Comparison of ENCODE assay signal across 1 cellular context in the genomic region with DNA sequence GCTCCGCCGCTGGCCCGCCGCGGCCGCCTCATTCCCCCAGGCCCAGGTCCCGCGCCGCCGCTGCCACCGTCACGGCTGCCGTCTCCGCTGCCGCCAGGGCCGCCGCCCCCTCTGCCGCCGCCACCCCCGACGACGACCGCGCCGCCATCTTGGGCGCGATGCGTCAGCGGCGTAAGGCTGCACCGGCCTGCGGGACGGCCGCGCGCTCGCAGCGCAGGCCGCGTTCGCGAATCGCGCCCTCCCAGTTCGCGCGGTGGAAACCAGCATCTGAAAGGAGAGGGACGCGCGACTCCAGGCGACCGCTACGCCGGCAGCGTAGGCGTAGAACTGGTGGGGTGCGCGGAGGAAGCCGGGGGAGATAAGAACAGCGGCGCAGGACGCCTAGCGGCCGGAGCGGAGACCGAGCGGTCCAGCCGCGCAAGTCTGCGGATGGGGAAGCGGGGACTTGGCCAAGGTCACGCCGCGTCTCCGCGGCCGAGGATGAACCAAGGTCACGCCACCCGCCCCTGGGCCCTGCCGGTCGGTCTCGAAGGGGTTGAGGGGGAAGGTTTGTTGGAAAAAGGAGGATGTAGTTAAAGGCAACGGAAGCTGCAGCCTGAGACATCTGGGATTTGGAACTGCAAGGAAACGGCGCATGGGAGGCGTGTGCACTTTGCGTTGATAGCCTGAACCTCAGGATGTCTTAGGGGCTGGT.
TF ChIP-seq lines count a peak whose summit lies in the region.

A gene (minus strand): TSS at position 173 of the 694 bp plus-strand sequence. CDS start 307 bp downstream, outside the sequence.

TF ChIP-seq in WTC11, 78 proteins besides CTCF, POLR2A, EP300 and RAD21 (continued from another document):
- TF ChIP-seq, protein P1, sequence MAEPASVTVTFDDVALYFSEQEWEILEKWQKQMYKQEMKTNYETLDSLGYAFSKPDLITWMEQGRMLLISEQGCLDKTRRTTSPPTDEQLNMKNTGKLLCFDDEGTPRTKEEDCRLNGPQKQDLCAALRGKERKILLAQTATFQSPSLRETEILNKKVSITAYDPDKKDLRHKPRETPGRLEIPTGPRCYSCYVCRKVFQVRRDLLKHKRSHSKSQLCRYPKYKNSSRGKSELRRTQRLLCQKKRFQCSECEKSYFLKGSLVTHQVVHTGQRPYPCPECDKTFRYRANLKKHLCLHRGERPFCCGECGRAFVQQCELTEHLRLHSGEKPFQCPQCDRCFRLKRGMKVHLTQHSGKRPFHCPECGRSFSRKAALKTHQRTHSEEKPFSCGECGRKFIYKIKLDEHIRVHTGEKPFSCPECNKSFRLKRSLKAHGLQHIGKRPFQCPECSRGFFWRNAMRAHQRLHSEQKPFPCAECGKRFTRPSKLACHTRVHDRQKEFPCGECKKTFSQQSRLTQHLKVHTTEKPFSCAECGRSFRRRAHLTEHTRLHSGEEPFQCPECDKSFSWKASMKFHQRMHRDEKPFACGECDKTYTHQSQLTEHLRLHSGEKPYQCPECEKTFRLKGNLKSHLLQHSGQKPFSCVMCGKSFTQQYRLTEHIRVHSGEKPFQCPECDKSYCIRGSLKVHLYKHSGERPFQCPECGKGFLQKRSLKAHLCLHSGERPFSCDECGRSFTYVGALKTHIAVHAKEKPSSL (CRISPR knock-in tag; conservative IDR thresholded peaks at IDR 0.05), result no peak
- no peak for TF ChIP-seq ZNF121 (CRISPR knock-in tag; IDR thresholded peaks at IDR 0.05)
- TF ChIP-seq TP53 (CRISPR knock-in tag; IDR thresholded peaks at IDR 0.05), result 0 out of 2 replicates have a peak, but pooled peaks have one; percentile 75
- peak; percentile 49; the same call in 1 of the 2 replicates for TF ChIP-seq FOXP1 (CRISPR knock-in tag; IDR thresholded peaks at IDR 0.05; ENCODE audit: borderline replicate concordance)
- no peak for TF ChIP-seq NR1H2 (CRISPR knock-in tag; IDR thresholded peaks at IDR 0.05)
- TF ChIP-seq ESRRA (CRISPR knock-in tag; IDR thresholded peaks at IDR 0.05; ENCODE audit: borderline replicate concordance), result peak; percentile 95
